ENCODE assay signal across 9 cellular contexts in genomic region chrX:38985375-38985774, GRCh38.
DNase-seq lines count a peak whose midpoint lies in the region; ATAC-seq, FAIRE-seq and TF ChIP-seq lines count a peak whose summit lies in the region.
"Had no signal": no experiment of that assay in that cellular context is flagged by ENCODE, and none has a peak within 500 bp of the region (broad histone marks: within the 10 kb centered on the region; RNA-seq: fewer than 3 reads in every experiment).

No MANE protein-coding gene starts in this region.

- DNase-seq in activated naive CD4-positive, alpha-beta T cell treated with anti-CD3 and anti-CD28 coated beads, Interleukin-2, amount 50 U/mL, for 72 hours (ENCODE audit: low spot score in 2 of 2): no peak
- DNase-seq in activated naive CD4-positive, alpha-beta T cell treated with anti-CD3 and anti-CD28 coated beads, Interleukin-2, amount 10 ng/mL, durations not matched to agents 7 days and 5 days: no peak
- DNase-seq in M059J (ENCODE audit: low read depth) (peak; percentile 6), K562 (ENCODE audit: extremely low read depth in 1 of 4, low spot score in 3 of 4) (peak; percentile 9 to 36 (median 18)), middle frontal gyrus (ENCODE audit: extremely low spot score, low spot score) (no peak)
- DNase-seq in stimulated activated naive CD8-positive, alpha-beta T cell treated with anti-CD3 and anti-CD28 coated beads, Interleukin-15, Interleukin-2, amounts not matched to agents 100 U/mL and 50 U/mL, for 24 hours: no peak
- DNase-seq in stimulated activated CD4-positive, alpha-beta T cell treated with anti-CD3 and anti-CD28 coated beads, Interleukin-1b, Interleukin-23, amount 100 ng/mL, for 48 hours: no peak
- DNase-seq: gastrocnemius medialis had no signal

- intact Hi-C loops in K562 (cut with micrococcal nuclease): loop anchor here (2.0 kb wide), 3 partner anchors 181 to 231 kb away; no protein-coding TSS in a partner anchor

- peaks cover 4% of the 10 kb centered on the region for H3K27me3 Mint-ChIP-seq in activated naive CD4-positive, alpha-beta T cell treated with anti-CD3 and anti-CD28 coated beads, Interleukin-2, amount 10 ng/mL, durations not matched to agents 7 days and 5 days

- POLR2A ChIA-PET in K562 (lab: Yijun Ruan, JAX): no interaction called here

- in situ Hi-C loops in K562 (cut with MboI): loop anchor here (10.0 kb wide), 1 partner anchor 221 kb away; no protein-coding TSS in a partner anchor

- ATAC-seq in activated naive CD4-positive, alpha-beta T cell treated with anti-CD3 and anti-CD28 coated beads, Interleukin-2, amount 50 U/mL, for 72 hours: peak; percentile 45 to 57
- peak; percentile 81 for ATAC-seq in K562
- ATAC-seq in stimulated activated naive CD8-positive, alpha-beta T cell treated with anti-CD3 and anti-CD28 coated beads, Interleukin-15, Interleukin-2, amounts not matched to agents 100 U/mL and 50 U/mL, for 24 hours: peak; percentile 77
- no peak for ATAC-seq in HG03175 (IDR thresholded peaks at IDR 0.05; ENCODE audit: unreplicated experiment)

- peak; percentile 44 to 66 for TF ChIP-seq RAD21 in K562 (CRISPR knock-in tag; conservative IDR thresholded peaks at IDR 0.05 in 1 of 2, IDR thresholded peaks at IDR 0.05 in 1 of 2)

- CTCF ChIA-PET in activated naive CD4-positive, alpha-beta T cell treated with anti-CD3 and anti-CD28 coated beads, Interleukin-2, amount 10 ng/mL, durations not matched to agents 7 days and 5 days (lab: Charles Lee): interaction anchor here (1.1 kb wide), 1 partner anchor 221 kb away, joined by 4 read pairs; no protein-coding TSS in a partner anchor
- CTCF ChIA-PET in K562 (lab: Yijun Ruan, JAX; ENCODE audit: low intra/inter-chr PET ratio): no interaction called here

- no peaks in the 10 kb centered on the region for H3K27me3 ChIP-seq in K562 (ENCODE audit: control insufficient read depth in 2 of 2, insufficient read depth in 2 of 2, low read length in 2 of 2)
- H3K27me3 ChIP-seq: gastrocnemius medialis had no signal

- no peaks in the 10 kb centered on the region for H3K36me3 Mint-ChIP-seq in activated naive CD4-positive, alpha-beta T cell treated with anti-CD3 and anti-CD28 coated beads, Interleukin-2, amount 50 U/mL, for 72 hours
- H3K36me3 Mint-ChIP-seq in activated naive CD4-positive, alpha-beta T cell treated with anti-CD3 and anti-CD28 coated beads, Interleukin-2, amount 10 ng/mL, durations not matched to agents 7 days and 5 days: no peaks in the 10 kb centered on the region

- TF ChIP-seq EP300 in K562 (IDR thresholded peaks at IDR 0.05; ENCODE audit: low read length): no peak

- no peak for TF ChIP-seq POLR2A in K562 (conservative IDR thresholded peaks at IDR 0.05)

- H3K9me3 Mint-ChIP-seq in activated naive CD4-positive, alpha-beta T cell treated with anti-CD3 and anti-CD28 coated beads, Interleukin-2, amount 50 U/mL, for 72 hours: no peaks in the 10 kb centered on the region
- no peaks in the 10 kb centered on the region for H3K9me3 Mint-ChIP-seq in activated naive CD4-positive, alpha-beta T cell treated with anti-CD3 and anti-CD28 coated beads, Interleukin-2, amount 10 ng/mL, durations not matched to agents 7 days and 5 days

- no peaks in the 10 kb centered on the region for H3K79me2 ChIP-seq in K562 (ENCODE audit: control insufficient read depth, insufficient read depth, low read length)

- H3K4me3 Mint-ChIP-seq in activated naive CD4-positive, alpha-beta T cell treated with anti-CD3 and anti-CD28 coated beads, Interleukin-2, amount 10 ng/mL, durations not matched to agents 7 days and 5 days: no peak overlapping the region

- H3K4me1 ChIP-seq in K562 (replicated peaks in 1 of 2; ENCODE audit: control insufficient read depth in 2 of 2, insufficient read depth in 2 of 2, low read length in 2 of 2): peaks cover 0 to 7% of the 10 kb centered on the region in 2 experiments; a peak in 3 of 5 replicates
- H3K4me1 ChIP-seq: gastrocnemius medialis had no signal

- H3K27ac ChIP-seq in K562 (ENCODE audit: extremely low read depth, low read depth, low read length): no peak overlapping the region
- H3K27ac ChIP-seq: gastrocnemius medialis had no signal

- H3K4me1 Mint-ChIP-seq in activated naive CD4-positive, alpha-beta T cell treated with anti-CD3 and anti-CD28 coated beads, Interleukin-2, amount 10 ng/mL, durations not matched to agents 7 days and 5 days: no peaks in the 10 kb centered on the region

- H3K9me1 ChIP-seq in K562 (ENCODE audit: control insufficient read depth, insufficient read depth, low read length): no peaks in the 10 kb centered on the region

- no peak overlapping the region for H3K9ac ChIP-seq in K562 (ENCODE audit: insufficient read depth in 1 of 2, low read depth in 2 of 2, low read length in 2 of 2)

- FAIRE-seq in K562 (lab: Jason Lieb, UNC): no peak

- no peaks in the 10 kb centered on the region for H3K36me3 ChIP-seq in K562 (ENCODE audit: control insufficient read depth, insufficient read depth, low read length)
- H3K36me3 ChIP-seq: gastrocnemius medialis had no signal

- no peak overlapping the region for H3K4me3 ChIP-seq in K562
- H3K4me3 ChIP-seq: gastrocnemius medialis had no signal

- TF ChIP-seq CTCF in K562 (IDR thresholded peaks at IDR 0.05 in 2 of 3, conservative IDR thresholded peaks at IDR 0.05 in 1 of 3; ENCODE audit: insufficient read depth in 2 of 3, low read depth in 1 of 3, low read length in 3 of 3): peak; percentile 25 to 51 (median 50); a peak in 3 of 6 replicates

- H4K20me1 ChIP-seq in K562 (replicated peaks; ENCODE audit: control insufficient read depth, insufficient read depth, low read length): no peaks in the 10 kb centered on the region

- no peak overlapping the region for H2AFZ ChIP-seq in K562 (ENCODE audit: low read depth, low read length)

- H3K9me3 ChIP-seq in K562 (replicated peaks; ENCODE audit: control insufficient read depth, insufficient read depth, low read depth, low read length): no peaks in the 10 kb centered on the region
- H3K9me3 ChIP-seq: gastrocnemius medialis had no signal

- no peak overlapping the region for H3K27ac Mint-ChIP-seq in activated naive CD4-positive, alpha-beta T cell treated with anti-CD3 and anti-CD28 coated beads, Interleukin-2, amount 50 U/mL, for 72 hours
- no peak overlapping the region for H3K27ac Mint-ChIP-seq in activated naive CD4-positive, alpha-beta T cell treated with anti-CD3 and anti-CD28 coated beads, Interleukin-2, amount 10 ng/mL, durations not matched to agents 7 days and 5 days

- H3K4me2 ChIP-seq in K562 (ENCODE audit: insufficient read depth, low read length): no peak overlapping the region

- 25% methylated on average over 3 of the region's 3 CpGs for WGBS in K562 (ENCODE audit: insufficient coverage, low coverage, missing lambda C conversion rate)

- BruUV-seq in K562 (replicated peaks; lab: Mats Ljungman, UMichigan): no TSS peak

TF ChIP-seq in K562, 482 proteins besides CTCF, POLR2A, EP300 and RAD21 (continues in another document):
- TF ChIP-seq ARID3A (IDR thresholded peaks at IDR 0.05; ENCODE audit: borderline replicate concordance, low read depth, low read length) (0 out of 2 replicates have a peak, but pooled peaks have one; percentile 26), CTBP1 (IDR thresholded peaks at IDR 0.05; ENCODE audit: borderline replicate concordance) (no peak), SMAD1 (IDR thresholded peaks at IDR 0.05; ENCODE audit: low read depth, low read length, partially characterized antibody) (no peak), NRF1 (conservative IDR thresholded peaks at IDR 0.05 in 1 of 2, IDR thresholded peaks at IDR 0.05 in 1 of 2) (no peak)

Comparison
In these comparisons a context has a peak if more than half of its experiments do, and no peak if none do; other contexts are left out.
1. DNase-seq: peak in M059J (single experiment) and K562 (4 of 4); none in activated naive CD4-positive, alpha-beta T cell treated with anti-CD3 and anti-CD28 coated beads, Interleukin-2, amount 50 U/mL, for 72 hours (0 of 2), activated naive CD4-positive, alpha-beta T cell treated with anti-CD3 and anti-CD28 coated beads, Interleukin-2, amount 10 ng/mL, durations not matched to agents 7 days and 5 days (single experiment), stimulated activated naive CD8-positive, alpha-beta T cell treated with anti-CD3 and anti-CD28 coated beads, Interleukin-15, Interleukin-2, amounts not matched to agents 100 U/mL and 50 U/mL, for 24 hours (single experiment), stimulated activated CD4-positive, alpha-beta T cell treated with anti-CD3 and anti-CD28 coated beads, Interleukin-1b, Interleukin-23, amount 100 ng/mL, for 48 hours (single experiment) and middle frontal gyrus (single experiment).